In genomic region chr1:46769028-46769740, GRCh38 we compare ENCODE assay signal across 20 cellular contexts. TPM values are rescaled to one million over a fixed set of nuclear protein-coding genes. Genes with fewer than 3 reads are reported as not detected.
DNase-seq lines count a peak whose midpoint lies in the region; ATAC-seq, FAIRE-seq and TF ChIP-seq lines count a peak whose summit lies in the region.
"Had no signal": no experiment of that assay in that cellular context is flagged by ENCODE, and none has a peak within 500 bp of the region (broad histone marks: within the 10 kb centered on the region; RNA-seq: fewer than 3 reads in every experiment).

No MANE protein-coding gene starts in this region.

- no peak for TF ChIP-seq CTCF in PC-9 (conservative IDR thresholded peaks at IDR 0.05)
- no peak for TF ChIP-seq CTCF in bronchial epithelial cell (IDR thresholded peaks at IDR 0.05; ENCODE audit: insufficient read depth, low read length, severe bottlenecking)
- TF ChIP-seq CTCF in upper lobe of left lung (IDR thresholded peaks at IDR 0.05) = no peak

- H3K36me3 ChIP-seq in PC-9 (ENCODE audit: low read depth) = no peaks in the 10 kb centered on the region
- H3K36me3 ChIP-seq in bronchial epithelial cell (ENCODE audit: control insufficient read depth, insufficient read depth, low read length) = no peaks in the 10 kb centered on the region
- H3K36me3 ChIP-seq in upper lobe of left lung = no peaks in the 10 kb centered on the region
- H3K36me3 ChIP-seq: BLaER1 treated with 17β-estradiol and CSF1 and Interleukin-3, amounts not matched to agents 10 nM and 100 nM had no signal

- no peak overlapping the region for H3K4me3 Mint-ChIP-seq in activated CD4-positive, alpha-beta memory T cell treated with anti-CD3 and anti-CD28 coated beads, Interleukin-2, amount 10 ng/mL, durations not matched to agents 7 days and 5 days
- no peak overlapping the region for H3K4me3 Mint-ChIP-seq in activated T-helper 17 cell treated with anti-CD3 and anti-CD28 coated beads, Interleukin-2, amount 50 U/mL, for 72 hours
- H3K4me3 Mint-ChIP-seq: B cell; CD4-positive, CD25-positive, alpha-beta regulatory T cell; CD8-positive, alpha-beta memory T cell; H9 had no signal

- H3F3A ChIP-seq in PC-9 (ENCODE audit: insufficient read depth, low read depth) = no peaks in the 10 kb centered on the region

- H3K4me2 ChIP-seq in PC-9 = peak overlapping the region; percentile 21; the same call in 1 of the 2 replicates
- H3K4me2 ChIP-seq: BLaER1 treated with 17β-estradiol and CSF1 and Interleukin-3, amounts not matched to agents 10 nM and 100 nM had no signal

- CTCF ChIA-PET in PC-9 (lab: Charles Lee) = no interaction called here
- CTCF ChIA-PET in activated CD4-positive, alpha-beta memory T cell treated with anti-CD3 and anti-CD28 coated beads, Interleukin-2, amount 10 ng/mL, durations not matched to agents 7 days and 5 days (lab: Charles Lee) = no interaction called here

- H3K4me3 ChIP-seq in PC-9 (no peak overlapping the region), bronchial epithelial cell (ENCODE audit: low read depth, low read length) (no peak overlapping the region), upper lobe of left lung (no peak overlapping the region)
- H3K4me3 ChIP-seq: BLaER1 treated with 17β-estradiol and CSF1 and Interleukin-3, amounts not matched to agents 10 nM and 100 nM; GM12878 had no signal

- H3K4me1 ChIP-seq in PC-9 (replicated peaks; ENCODE audit: insufficient read depth) = peaks cover 12% of the 10 kb centered on the region; the same call in 1 of the 2 replicates
- peaks cover 13 to 22% (median 18%) of the 10 kb centered on the region in 4 donors for H3K4me1 ChIP-seq in upper lobe of left lung

- peaks cover 33% of the 10 kb centered on the region for H3K9me3 Mint-ChIP-seq in activated CD4-positive, alpha-beta memory T cell treated with anti-CD3 and anti-CD28 coated beads, Interleukin-2, amount 10 ng/mL, durations not matched to agents 7 days and 5 days
- peaks cover 12% of the 10 kb centered on the region for H3K9me3 Mint-ChIP-seq in activated T-helper 17 cell treated with anti-CD3 and anti-CD28 coated beads, Interleukin-2, amount 50 U/mL, for 72 hours

- H3K27me3 Mint-ChIP-seq in activated CD4-positive, alpha-beta memory T cell treated with anti-CD3 and anti-CD28 coated beads, Interleukin-2, amount 10 ng/mL, durations not matched to agents 7 days and 5 days = peaks cover 4% of the 10 kb centered on the region
- H3K27me3 Mint-ChIP-seq in activated T-helper 17 cell treated with anti-CD3 and anti-CD28 coated beads, Interleukin-2, amount 50 U/mL, for 72 hours = peaks cover 14% of the 10 kb centered on the region

- peaks cover 3% of the 10 kb centered on the region for H3K4me1 Mint-ChIP-seq in activated CD4-positive, alpha-beta memory T cell treated with anti-CD3 and anti-CD28 coated beads, Interleukin-2, amount 10 ng/mL, durations not matched to agents 7 days and 5 days
- no peaks in the 10 kb centered on the region for H3K4me1 Mint-ChIP-seq in activated T-helper 17 cell treated with anti-CD3 and anti-CD28 coated beads, Interleukin-2, amount 50 U/mL, for 72 hours
- H3K4me1 Mint-ChIP-seq: B cell; CD4-positive, CD25-positive, alpha-beta regulatory T cell had no signal

- H3K9me2 ChIP-seq in PC-9 (ENCODE audit: insufficient read depth) = no peaks in the 10 kb centered on the region

- H2AFZ ChIP-seq in PC-9 = no peak overlapping the region

- TF ChIP-seq EP300 in upper lobe of left lung (IDR thresholded peaks at IDR 0.05) = no peak

- H3K79me2 ChIP-seq in PC-9 (ENCODE audit: low read depth) = no peaks in the 10 kb centered on the region

- no peak overlapping the region for H3K27ac Mint-ChIP-seq in activated CD4-positive, alpha-beta memory T cell treated with anti-CD3 and anti-CD28 coated beads, Interleukin-2, amount 10 ng/mL, durations not matched to agents 7 days and 5 days
- H3K27ac Mint-ChIP-seq in activated T-helper 17 cell treated with anti-CD3 and anti-CD28 coated beads, Interleukin-2, amount 50 U/mL, for 72 hours = no peak overlapping the region
- H3K27ac Mint-ChIP-seq: B cell; CD4-positive, CD25-positive, alpha-beta regulatory T cell; CD8-positive, alpha-beta memory T cell; H9 had no signal

- no peaks in the 10 kb centered on the region for H3K36me3 Mint-ChIP-seq in activated CD4-positive, alpha-beta memory T cell treated with anti-CD3 and anti-CD28 coated beads, Interleukin-2, amount 10 ng/mL, durations not matched to agents 7 days and 5 days (ENCODE audit: low read depth)
- no peaks in the 10 kb centered on the region for H3K36me3 Mint-ChIP-seq in activated T-helper 17 cell treated with anti-CD3 and anti-CD28 coated beads, Interleukin-2, amount 50 U/mL, for 72 hours (ENCODE audit: low read depth)

- no peak for FAIRE-seq in bronchial epithelial cell (lab: Jason Lieb, UNC)
- FAIRE-seq: GM12878, H1 had no signal

- H3K9me3 ChIP-seq in PC-9 (ENCODE audit: insufficient read depth, low read depth) = peaks cover 26% of the 10 kb centered on the region; the same call in 1 of the 2 replicates
- H3K9me3 ChIP-seq in upper lobe of left lung = peaks cover 9 to 35% (median 22%) of the 10 kb centered on the region in 4 donors

- TF ChIP-seq POLR2A in upper lobe of left lung (IDR thresholded peaks at IDR 0.05) = no peak

- H3K27me3 ChIP-seq in PC-9 (ENCODE audit: insufficient read depth, low read depth) = no peaks in the 10 kb centered on the region
- no peaks in the 10 kb centered on the region for H3K27me3 ChIP-seq in bronchial epithelial cell (ENCODE audit: control insufficient read depth, insufficient read depth, low read length)
- H3K27me3 ChIP-seq in upper lobe of left lung = no peaks in the 10 kb centered on the region
- H3K27me3 ChIP-seq: BLaER1 treated with 17β-estradiol and CSF1 and Interleukin-3, amounts not matched to agents 10 nM and 100 nM had no signal

- BruUV-seq in PC-9 (replicated peaks; lab: Mats Ljungman, UMichigan) = no TSS peak

- no peak overlapping the region for H3K27ac ChIP-seq in PC-9
- H3K27ac ChIP-seq in upper lobe of left lung = peak overlapping the region; percentile 72 to 85 (median 77)
- H3K27ac ChIP-seq: BLaER1 treated with 17β-estradiol and CSF1 and Interleukin-3, amounts not matched to agents 10 nM and 100 nM had no signal

- peak in 1 of 2 experiments; percentile 51 for DNase-seq in PC-9
- DNase-seq in bronchial epithelial cell (ENCODE audit: low read depth) = peak; percentile 13
- DNase-seq in islet precursor cell = peak; percentile 18
- no peak for DNase-seq in upper lobe of left lung
- no peak for DNase-seq in activated gamma-delta T cell (lab: John Stamatoyannopoulos, UW)
- DNase-seq in activated CD4-positive, alpha-beta memory T cell treated with anti-CD3 and anti-CD28 coated beads, Interleukin-2, amount 10 ng/mL, durations not matched to agents 7 days and 5 days = no peak
- DNase-seq: CD4-positive, CD25-positive, alpha-beta regulatory T cell; CD8-positive, alpha-beta memory T cell; COR-L47; DMS 273 treated with DMSO at 0.1 percent for 48 hours; DND-41; EL; H9 had no signal

- intact Hi-C loops in PC-9 (cut with micrococcal nuclease; ENCODE audit: unreplicated experiment) = no loop called here

- POLR2A ChIA-PET in PC-9 (lab: Charles Lee; ENCODE audit: unreplicated experiment) = no interaction called here
- POLR2A ChIA-PET in activated CD4-positive, alpha-beta memory T cell treated with anti-CD3 and anti-CD28 coated beads, Interleukin-2, amount 10 ng/mL, durations not matched to agents 7 days and 5 days (lab: Charles Lee) = no interaction called here

- H4K20me1 ChIP-seq in PC-9 (ENCODE audit: insufficient read depth) = no peaks in the 10 kb centered on the region
- H4K20me1 ChIP-seq: BLaER1 treated with 17β-estradiol and CSF1 and Interleukin-3, amounts not matched to agents 10 nM and 100 nM had no signal

- no peak for ATAC-seq in upper lobe of left lung (ENCODE audit: low FRiP score in 2 of 2)
- ATAC-seq in activated T-helper 17 cell treated with anti-CD3 and anti-CD28 coated beads, Interleukin-2, amount 50 U/mL, for 72 hours (replicated peaks) = no peak
- ATAC-seq: GM12878 had no signal

RNA-seq across cellular contexts. Expression of gene CYP4B1, which starts 29.7 kb away (rescaled TPM):
- total RNA-seq in PC-9 (2021) = 3.1 and 3.5 TPM in 2 replicates
- total RNA-seq in bronchial epithelial cell = 3.6 TPM in 1 of 2 replicates, not detected in the other
- total RNA-seq in upper lobe of left lung = 1,000 to 10,000 TPM in 1 of 6 donors, 100 to 1,000 TPM in 5; 211 to 1,043 (median 640) TPM
- not detected for total RNA-seq in activated CD4-positive, alpha-beta memory T cell treated with anti-CD3 and anti-CD28 coated beads, Interleukin-2, amount 10 ng/mL, durations not matched to agents 7 days and 5 days
- total RNA-seq in activated T-helper 17 cell treated with anti-CD3 and anti-CD28 coated beads, Interleukin-2, amount 50 U/mL, for 72 hours = under 1 TPM in 1 of 2 donors, not detected in 1; 0.56 TPM
- total RNA-seq: A172; B cell; CD4-positive, CD25-positive, alpha-beta regulatory T cell; CD8-positive, alpha-beta memory T cell; G401; H1; H9 had no signal

RNA-seq across cellular contexts. Expression of gene EFCAB14, which starts 50.3 kb away (rescaled TPM):
- total RNA-seq in PC-9 (2021) (71.1 and 95.4 TPM in 2 replicates), bronchial epithelial cell (32.4 and 38.3 TPM in 2 replicates), upper lobe of left lung (100 to 1,000 TPM; 100 to 171 (median 115) TPM)
- total RNA-seq in activated CD4-positive, alpha-beta memory T cell treated with anti-CD3 and anti-CD28 coated beads, Interleukin-2, amount 10 ng/mL, durations not matched to agents 7 days and 5 days = 10 to 100 TPM; 96.1 to 96.9 TPM
- 10 to 100 TPM; 45.6 to 53.8 TPM for total RNA-seq in activated T-helper 17 cell treated with anti-CD3 and anti-CD28 coated beads, Interleukin-2, amount 50 U/mL, for 72 hours

Comparison
In these comparisons a context has a peak if more than half of its experiments do, and no peak if none do; other contexts are left out.
1. DNase-seq: peak in bronchial epithelial cell (single experiment) and islet precursor cell (single experiment); none in upper lobe of left lung (0 of 2), activated gamma-delta T cell (single experiment) and activated CD4-positive, alpha-beta memory T cell treated with anti-CD3 and anti-CD28 coated beads, Interleukin-2, amount 10 ng/mL, durations not matched to agents 7 days and 5 days (single experiment).
2. RNA of gene CYP4B1, which starts 29.7 kb away (total RNA-seq): 211 to 1,043 TPM in upper lobe of left lung; 3.1 to 3.5 TPM in PC-9, 0.56 TPM in activated T-helper 17 cell treated with anti-CD3 and anti-CD28 coated beads, Interleukin-2, amount 50 U/mL, for 72 hours, 3.6 TPM in bronchial epithelial cell and not detected in activated CD4-positive, alpha-beta memory T cell treated with anti-CD3 and anti-CD28 coated beads, Interleukin-2, amount 10 ng/mL, durations not matched to agents 7 days and 5 days; every median in the first group is over 10 times any median in the second.